In genomic region chr10:97393034-97393573, GRCh38 we compare ENCODE assay signal across 21 cellular contexts. TPM values are rescaled to one million over a fixed set of nuclear protein-coding genes. Genes with fewer than 3 reads are reported as not detected.
A peak's percentile ranks its signal among the peaks of the same experiment; 100 is the strongest.
DNase-seq lines count a peak whose midpoint lies in the region; ATAC-seq and TF ChIP-seq lines count a peak whose summit lies in the region.
"Had no signal": no experiment of that assay in that cellular context is flagged by ENCODE, and none has a peak within 500 bp of the region (broad histone marks: within the 10 kb centered on the region; RNA-seq: fewer than 3 reads in every experiment).

No MANE protein-coding gene starts in this region.

- ATAC-seq in Panc1, result no peak

- intact Hi-C loops in activated CD4-positive, alpha-beta memory T cell treated with anti-CD3 and anti-CD28 coated beads for 36 hours (cut with micrococcal nuclease), result no loop called here
- intact Hi-C loops in Panc1 (cut with micrococcal nuclease; ENCODE audit: unreplicated experiment), result no loop called here

- TF ChIP-seq CTCF in GM12865 (IDR thresholded peaks at IDR 0.05; ENCODE audit: insufficient read depth, low read depth, low read length, missing control alignments) (no peak), Panc1 (IDR thresholded peaks at IDR 0.05) (no peak), foreskin fibroblast (IDR thresholded peaks at IDR 0.05; ENCODE audit: low read depth, low read length) (no peak)

- no peak overlapping the region for H4K8ac ChIP-seq in mesenchymal stem cell (ENCODE audit: low read length)

- no peak overlapping the region for H3K9ac ChIP-seq in mesenchymal stem cell (ENCODE audit: low read length)

- in situ Hi-C loops in Panc1 (cut with HindIII; ENCODE audit: low pct_unique_long_range_greater_than_20kb, low sequenced_read_pairs), result no loop called here

- no peak overlapping the region for H3K23ac ChIP-seq in mesenchymal stem cell (ENCODE audit: low read length in 2 of 2)

- no peak for DNase-seq in activated CD4-positive, alpha-beta memory T cell treated with anti-CD3 and anti-CD28 coated beads, Interleukin-2, amount 10 ng/mL, durations not matched to agents 7 days and 5 days
- no peak for DNase-seq in activated CD4-positive, alpha-beta memory T cell treated with anti-CD3 and anti-CD28 coated beads for 36 hours
- DNase-seq in GM12865 (ENCODE audit: low read depth) (peak; percentile 34), Panc1 (ENCODE audit: low read depth, low spot score) (no peak), mesenchymal stem cell (peak; percentile 29), GM03348 (ENCODE audit: low spot score) (no peak), foreskin fibroblast (no peak), occipital lobe (lab: John Stamatoyannopoulos, UW) (no peak)
- DNase-seq: DMS53, HCEC 1CT, Karpas-422, NCI-H1092 treated with DMSO at 0.1 percent for 48 hours, NCI-H1436, NCI-H187, NCI-H2081 treated with DMSO at 0.1 percent for 48 hours, NCI-H2171, NCI-H226, NCI-H510A, NCI-H69, SHP77 had no signal

- no peak overlapping the region for H3K4ac ChIP-seq in mesenchymal stem cell (ENCODE audit: low read depth in 1 of 2, low read length in 2 of 2)

- H3K79me1 ChIP-seq in mesenchymal stem cell (replicated peaks; ENCODE audit: low read length, poor library complexity, severe bottlenecking), result peaks cover 18% of the 10 kb centered on the region

- H2BK12ac ChIP-seq in mesenchymal stem cell (ENCODE audit: low read length in 2 of 2), result no peak overlapping the region

- no peaks in the 10 kb centered on the region for H3K27me3 Mint-ChIP-seq in activated CD4-positive, alpha-beta memory T cell treated with anti-CD3 and anti-CD28 coated beads, Interleukin-2, amount 10 ng/mL, durations not matched to agents 7 days and 5 days
- no peaks in the 10 kb centered on the region for H3K27me3 Mint-ChIP-seq in activated CD4-positive, alpha-beta memory T cell treated with anti-CD3 and anti-CD28 coated beads for 36 hours

- H4K91ac ChIP-seq in mesenchymal stem cell (ENCODE audit: low read length), result no peak overlapping the region

- H3K4me1 ChIP-seq in Panc1 (ENCODE audit: control insufficient read depth, insufficient read depth, low read length) (no peaks in the 10 kb centered on the region), mesenchymal stem cell (ENCODE audit: control insufficient read depth, insufficient read depth, low read depth, low read length) (no peaks in the 10 kb centered on the region)

- H3K27ac Mint-ChIP-seq in activated CD4-positive, alpha-beta memory T cell treated with anti-CD3 and anti-CD28 coated beads, Interleukin-2, amount 10 ng/mL, durations not matched to agents 7 days and 5 days, result peak overlapping the region; percentile 27
- H3K27ac Mint-ChIP-seq in activated CD4-positive, alpha-beta memory T cell treated with anti-CD3 and anti-CD28 coated beads for 36 hours, result no peak overlapping the region

- no peak overlapping the region for H3K27ac ChIP-seq in Panc1 (ENCODE audit: low read length)
- H3K27ac ChIP-seq in mesenchymal stem cell (ENCODE audit: low read length, poor library complexity, severe bottlenecking), result no peak overlapping the region
- H3K27ac ChIP-seq: RWPE1 had no signal

- H2BK120ac ChIP-seq in mesenchymal stem cell (ENCODE audit: low read depth, low read length), result no peak overlapping the region

- H2BK15ac ChIP-seq in mesenchymal stem cell (ENCODE audit: low read depth, poor library complexity, severe bottlenecking), result no peak overlapping the region

- H3K27me3 ChIP-seq in Panc1 (ENCODE audit: control insufficient read depth, insufficient read depth, low read length) (no peaks in the 10 kb centered on the region), mesenchymal stem cell (ENCODE audit: control insufficient read depth in 1 of 2, insufficient read depth in 1 of 2, low read length in 2 of 2) (no peaks in the 10 kb centered on the region)

- H2BK5ac ChIP-seq in mesenchymal stem cell (ENCODE audit: low read depth, low read length, poor library complexity, severe bottlenecking), result no peak overlapping the region

- H3K18ac ChIP-seq in mesenchymal stem cell (ENCODE audit: low read depth in 1 of 2, low read length in 2 of 2), result no peak overlapping the region

- CTCF ChIA-PET in activated CD4-positive, alpha-beta memory T cell treated with anti-CD3 and anti-CD28 coated beads, Interleukin-2, amount 10 ng/mL, durations not matched to agents 7 days and 5 days (lab: Charles Lee), result no interaction called here
- CTCF ChIA-PET in activated CD4-positive, alpha-beta memory T cell treated with anti-CD3 and anti-CD28 coated beads for 36 hours (lab: Charles Lee), result no interaction called here
- CTCF ChIA-PET in Panc1 (lab: Charles Lee), result no interaction called here

- H2AFZ ChIP-seq in mesenchymal stem cell (ENCODE audit: low read depth, low read length), result no peak overlapping the region

- H3K4me3 ChIP-seq in GM12865 (ENCODE audit: low read depth, low read length), result no peak overlapping the region
- H3K4me3 ChIP-seq in Panc1 (ENCODE audit: low read depth in 2 of 2, low read length in 2 of 2), result no peak overlapping the region
- H3K4me3 ChIP-seq in mesenchymal stem cell (ENCODE audit: insufficient read depth in 1 of 2, low read depth in 1 of 2, low read length in 2 of 2), result no peak overlapping the region
- no peak overlapping the region for H3K4me3 ChIP-seq in foreskin fibroblast (ENCODE audit: low read depth in 1 of 2, low read length in 2 of 2)

- H3K4me2 ChIP-seq in mesenchymal stem cell (ENCODE audit: low read length, poor library complexity, severe bottlenecking), result no peak overlapping the region

- no peak overlapping the region for H2AK5ac ChIP-seq in mesenchymal stem cell (ENCODE audit: low read length, severe bottlenecking)

- H3K4me1 Mint-ChIP-seq in activated CD4-positive, alpha-beta memory T cell treated with anti-CD3 and anti-CD28 coated beads, Interleukin-2, amount 10 ng/mL, durations not matched to agents 7 days and 5 days, result peaks cover 4% of the 10 kb centered on the region
- H3K4me1 Mint-ChIP-seq in activated CD4-positive, alpha-beta memory T cell treated with anti-CD3 and anti-CD28 coated beads for 36 hours (ENCODE audit: low read depth), result peaks cover 6% of the 10 kb centered on the region

- no peak overlapping the region for H3K14ac ChIP-seq in mesenchymal stem cell (ENCODE audit: low read length in 2 of 2)

- no peak overlapping the region for H3K4me3 Mint-ChIP-seq in activated CD4-positive, alpha-beta memory T cell treated with anti-CD3 and anti-CD28 coated beads, Interleukin-2, amount 10 ng/mL, durations not matched to agents 7 days and 5 days
- H3K4me3 Mint-ChIP-seq in activated CD4-positive, alpha-beta memory T cell treated with anti-CD3 and anti-CD28 coated beads for 36 hours, result no peak overlapping the region

- POLR2A ChIA-PET in activated CD4-positive, alpha-beta memory T cell treated with anti-CD3 and anti-CD28 coated beads, Interleukin-2, amount 10 ng/mL, durations not matched to agents 7 days and 5 days (lab: Charles Lee), result interaction anchor here (0.6 to 1.4 kb wide), 2 partner anchors 8 to 32 kb away, joined by 3 read pairs; partner anchors contain the start of gene RRP12
- POLR2A ChIA-PET in activated CD4-positive, alpha-beta memory T cell treated with anti-CD3 and anti-CD28 coated beads for 36 hours (lab: Charles Lee), result no interaction called here
- POLR2A ChIA-PET in Panc1 (lab: Charles Lee), result no interaction called here

- 98% methylated on average over 8 of the region's 8 CpGs for WGBS in mesenchymal stem cell

- peaks cover 16% of the 10 kb centered on the region for H3K36me3 Mint-ChIP-seq in activated CD4-positive, alpha-beta memory T cell treated with anti-CD3 and anti-CD28 coated beads, Interleukin-2, amount 10 ng/mL, durations not matched to agents 7 days and 5 days (ENCODE audit: low read depth)
- H3K36me3 Mint-ChIP-seq in activated CD4-positive, alpha-beta memory T cell treated with anti-CD3 and anti-CD28 coated beads for 36 hours, result peaks cover 35% of the 10 kb centered on the region

- peaks cover 15% of the 10 kb centered on the region for H3K36me3 ChIP-seq in Panc1 (ENCODE audit: control insufficient read depth, insufficient read depth, low read length)
- peaks cover 65 to 66% of the 10 kb centered on the region in 2 experiments for H3K36me3 ChIP-seq in mesenchymal stem cell (ENCODE audit: control insufficient read depth in 1 of 2, insufficient read depth in 2 of 2, low read depth in 1 of 2, low read length in 2 of 2)

- TSS peak; percentile 37 for BruUV-seq in Panc1 (replicated peaks; lab: Mats Ljungman, UMichigan)

- H3K9me3 ChIP-seq in Panc1 (ENCODE audit: control insufficient read depth, insufficient read depth, low read depth, low read length), result no peaks in the 10 kb centered on the region
- H3K9me3 ChIP-seq in mesenchymal stem cell (ENCODE audit: control insufficient read depth, low read length), result no peaks in the 10 kb centered on the region

- H3K9me3 Mint-ChIP-seq in activated CD4-positive, alpha-beta memory T cell treated with anti-CD3 and anti-CD28 coated beads, Interleukin-2, amount 10 ng/mL, durations not matched to agents 7 days and 5 days, result no peaks in the 10 kb centered on the region
- no peaks in the 10 kb centered on the region for H3K9me3 Mint-ChIP-seq in activated CD4-positive, alpha-beta memory T cell treated with anti-CD3 and anti-CD28 coated beads for 36 hours

RNA-seq across cellular contexts. Expression of gene RRP12, which starts 8.0 kb away (rescaled TPM):
- total RNA-seq in activated CD4-positive, alpha-beta memory T cell treated with anti-CD3 and anti-CD28 coated beads, Interleukin-2, amount 10 ng/mL, durations not matched to agents 7 days and 5 days, result 10 to 100 TPM; 16.2 to 18.1 TPM
- 10 to 100 TPM; 40.4 to 41.8 TPM for total RNA-seq in activated CD4-positive, alpha-beta memory T cell treated with anti-CD3 and anti-CD28 coated beads for 36 hours
- total RNA-seq in Panc1 (2021; ENCODE audit: unreplicated experiment) (94.9 TPM), occipital lobe (9.2 TPM)
- polyA plus RNA-seq in Panc1 (2012; ENCODE audit: insufficient read length), result 49.8 TPM
- 8.0 TPM for polyA plus RNA-seq in mesenchymal stem cell (2013, experiment 1 of 2)
- polyA plus RNA-seq in mesenchymal stem cell (2013, experiment 2 of 2), result 7.5 TPM

RNA-seq across cellular contexts. Expression of gene PGAM1, which starts 32.9 kb away (rescaled TPM):
- 100 to 1,000 TPM; 509 to 514 TPM for total RNA-seq in activated CD4-positive, alpha-beta memory T cell treated with anti-CD3 and anti-CD28 coated beads, Interleukin-2, amount 10 ng/mL, durations not matched to agents 7 days and 5 days
- 1,000 to 10,000 TPM; 1,430 to 1,457 TPM for total RNA-seq in activated CD4-positive, alpha-beta memory T cell treated with anti-CD3 and anti-CD28 coated beads for 36 hours
- total RNA-seq in Panc1 (2021; ENCODE audit: unreplicated experiment) (726 TPM), occipital lobe (109 TPM)
- 865 TPM for polyA plus RNA-seq in Panc1 (2012; ENCODE audit: insufficient read length)
- polyA plus RNA-seq in mesenchymal stem cell (2013, experiment 1 of 2), result 268 TPM
- 270 TPM for polyA plus RNA-seq in mesenchymal stem cell (2013, experiment 2 of 2)

RNA-seq across cellular contexts. Expression of gene EXOSC1, which starts 52.7 kb away (rescaled TPM):
- 10 to 100 TPM; 49.3 to 49.8 TPM for total RNA-seq in activated CD4-positive, alpha-beta memory T cell treated with anti-CD3 and anti-CD28 coated beads, Interleukin-2, amount 10 ng/mL, durations not matched to agents 7 days and 5 days
- total RNA-seq in activated CD4-positive, alpha-beta memory T cell treated with anti-CD3 and anti-CD28 coated beads for 36 hours, result 10 to 100 TPM; 69.0 to 75.1 TPM
- total RNA-seq in Panc1 (2021; ENCODE audit: unreplicated experiment) (60.3 TPM), occipital lobe (38.7 TPM)
- 83.3 TPM for polyA plus RNA-seq in Panc1 (2012; ENCODE audit: insufficient read length)
- 60.5 TPM for polyA plus RNA-seq in mesenchymal stem cell (2013, experiment 1 of 2)
- polyA plus RNA-seq in mesenchymal stem cell (2013, experiment 2 of 2), result 56.7 TPM

RNA-seq across cellular contexts. Expression of gene ZDHHC16, which starts 52.9 kb away (rescaled TPM):
- 10 to 100 TPM; 33.9 to 35.7 TPM for total RNA-seq in activated CD4-positive, alpha-beta memory T cell treated with anti-CD3 and anti-CD28 coated beads, Interleukin-2, amount 10 ng/mL, durations not matched to agents 7 days and 5 days
- 10 to 100 TPM; 42.5 to 43.6 TPM for total RNA-seq in activated CD4-positive, alpha-beta memory T cell treated with anti-CD3 and anti-CD28 coated beads for 36 hours
- 64.5 TPM for total RNA-seq in Panc1 (2021; ENCODE audit: unreplicated experiment)
- 58.1 TPM for polyA plus RNA-seq in Panc1 (2012; ENCODE audit: insufficient read length)
- polyA plus RNA-seq in mesenchymal stem cell (2013, experiment 1 of 2), result 38.8 TPM
- polyA plus RNA-seq in mesenchymal stem cell (2013, experiment 2 of 2), result 39.7 TPM
- total RNA-seq in occipital lobe, result 21.2 TPM

RNA-seq across cellular contexts. Expression of gene FRAT2, which starts 58.6 kb away (rescaled TPM):
- 10 to 100 TPM; 11.1 to 11.5 TPM for total RNA-seq in activated CD4-positive, alpha-beta memory T cell treated with anti-CD3 and anti-CD28 coated beads, Interleukin-2, amount 10 ng/mL, durations not matched to agents 7 days and 5 days
- total RNA-seq in activated CD4-positive, alpha-beta memory T cell treated with anti-CD3 and anti-CD28 coated beads for 36 hours, result 1 to 10 TPM; 5.1 to 5.3 TPM
- total RNA-seq in Panc1 (2021; ENCODE audit: unreplicated experiment), result 16.7 TPM
- polyA plus RNA-seq in Panc1 (2012; ENCODE audit: insufficient read length), result 16.9 TPM
- 4.1 TPM for polyA plus RNA-seq in mesenchymal stem cell (2013, experiment 1 of 2)
- 4.2 TPM for polyA plus RNA-seq in mesenchymal stem cell (2013, experiment 2 of 2)
- total RNA-seq in occipital lobe, result 16.8 TPM

Comparison
In these comparisons a context has a peak if more than half of its experiments do, and no peak if none do; other contexts are left out.
1. DNase-seq: peak in GM12865 (single experiment) and mesenchymal stem cell (single experiment); none in activated CD4-positive, alpha-beta memory T cell treated with anti-CD3 and anti-CD28 coated beads, Interleukin-2, amount 10 ng/mL, durations not matched to agents 7 days and 5 days (single experiment), activated CD4-positive, alpha-beta memory T cell treated with anti-CD3 and anti-CD28 coated beads for 36 hours (single experiment), Panc1 (single experiment), GM03348 (single experiment), foreskin fibroblast (0 of 2) and occipital lobe (single experiment).